Comparison of ENCODE assay signal across 10 cellular contexts in the genomic region with DNA sequence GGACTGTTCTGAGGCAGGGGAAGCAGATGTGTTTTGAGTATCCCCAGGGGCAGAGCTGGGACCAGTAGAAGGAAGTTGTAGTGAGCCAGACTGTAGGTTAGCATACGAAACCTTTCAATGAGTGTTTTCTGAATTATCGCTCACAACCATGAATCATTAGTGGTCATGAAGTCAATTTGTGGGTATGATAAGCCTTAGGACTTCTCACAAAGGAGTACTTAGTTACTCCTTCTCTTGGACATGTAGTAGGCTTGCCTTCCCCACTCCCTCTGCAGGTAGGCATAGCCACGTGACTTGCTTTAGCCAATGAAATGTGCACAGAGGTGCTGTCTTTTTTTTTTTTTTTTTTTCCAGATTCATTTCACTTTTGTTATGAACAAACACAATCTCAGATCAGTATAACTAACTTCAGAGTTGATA. TPM values are rescaled to one million over a fixed set of nuclear protein-coding genes. Genes with fewer than 3 reads are reported as not detected.
DNase-seq lines count a peak whose midpoint lies in the region; ATAC-seq and TF ChIP-seq lines count a peak whose summit lies in the region.
"Had no signal": no experiment of that assay in that cellular context is flagged by ENCODE, and none has a peak within 500 bp of the region (broad histone marks: within the 10 kb centered on the region; RNA-seq: fewer than 3 reads in every experiment).

No MANE protein-coding gene starts in this region.

- TF ChIP-seq CTCF in WTC11 (IDR thresholded peaks at IDR 0.05) (no peak), adrenal gland (IDR thresholded peaks at IDR 0.05) (no peak)

- ATAC-seq in GM18511 (IDR thresholded peaks at IDR 0.05; ENCODE audit: unreplicated experiment) (peak; percentile 80), HG03354 (IDR thresholded peaks at IDR 0.05; ENCODE audit: poor library complexity, severe bottlenecking, unreplicated experiment) (peak; percentile 57), WTC11 (peak; percentile 51), GM18498 (IDR thresholded peaks at IDR 0.05; ENCODE audit: unreplicated experiment) (no peak)
- ATAC-seq in naive thymus-derived CD4-positive, alpha-beta T cell, result peak; percentile 53

- intact Hi-C loops in naive thymus-derived CD4-positive, alpha-beta T cell (cut with micrococcal nuclease), result no loop called here
- intact Hi-C loops in adrenal gland (cut with DNase I), result no loop called here

- POLR2A ChIA-PET in WTC11 (lab: Charles Lee), result no interaction called here
- POLR2A ChIA-PET in naive thymus-derived CD4-positive, alpha-beta T cell (lab: Charles Lee), result interaction anchor here (0.6 kb wide), 1 partner anchor 667 kb away, joined by 3 read pairs; no protein-coding TSS in a partner anchor

- H3K36me3 Mint-ChIP-seq in WTC11, result peaks cover 3% of the 10 kb centered on the region; the same call in 1 of the 2 replicates
- H3K36me3 Mint-ChIP-seq in naive thymus-derived CD4-positive, alpha-beta T cell, result peaks cover 5 to 29% (median 21%) of the 10 kb centered on the region in 5 donors

- no peaks in the 10 kb centered on the region for H3K27me3 Mint-ChIP-seq in WTC11 (ENCODE audit: low read depth)
- no peaks in the 10 kb centered on the region for H3K27me3 Mint-ChIP-seq in naive thymus-derived CD4-positive, alpha-beta T cell
- H3K27me3 Mint-ChIP-seq: brain had no signal

- CTCF ChIA-PET in WTC11 (lab: Charles Lee), result interaction anchor here (0.5 to 1.5 kb wide), 4 partner anchors 22 to 126 kb away, joined by 3 to 5 read pairs (median 3); no protein-coding TSS in a partner anchor
- CTCF ChIA-PET in naive thymus-derived CD4-positive, alpha-beta T cell (lab: Charles Lee), result interaction anchor here (0.7 kb wide), 1 partner anchor 46 kb away, joined by 3 read pairs; no protein-coding TSS in a partner anchor

- WGBS in adrenal gland, 4 donors, result 77 to 87% (median 83%) methylated on average over 3 of the region's 3 CpGs

- no peak overlapping the region for H3K4me3 Mint-ChIP-seq in WTC11
- H3K4me3 Mint-ChIP-seq in naive thymus-derived CD4-positive, alpha-beta T cell, result no peak overlapping the region
- H3K4me3 Mint-ChIP-seq: brain had no signal

- no peak for TF ChIP-seq POLR2A in adrenal gland (IDR thresholded peaks at IDR 0.05)

- H3K4me3 ChIP-seq in naive thymus-derived CD4-positive, alpha-beta T cell (ENCODE audit: low read length), result no peak overlapping the region
- no peak overlapping the region for H3K4me3 ChIP-seq in adrenal gland

- DNase-seq in WTC11 (ENCODE audit: low spot score), result no peak
- DNase-seq in naive thymus-derived CD4-positive, alpha-beta T cell, result no peak
- no peak for DNase-seq in NCI-H187 treated with DMSO at 0.1 percent for 48 hours (lab: John Stamatoyannopoulos, UW)
- no peak for DNase-seq in HK-2 (ENCODE audit: unreplicated experiment)
- DNase-seq in adrenal gland, result no peak
- DNase-seq: NCI-H1436 treated with DMSO at 0.1 percent for 48 hours had no signal

- H3K9me3 ChIP-seq in naive thymus-derived CD4-positive, alpha-beta T cell (ENCODE audit: control insufficient read depth in 2 of 3, low read length in 3 of 3), result no peaks in the 10 kb centered on the region
- no peaks in the 10 kb centered on the region for H3K9me3 ChIP-seq in adrenal gland (replicated peaks in 1 of 3)

- H3K4me1 Mint-ChIP-seq in WTC11, result peaks cover 10% of the 10 kb centered on the region
- peaks cover 0 to 5% (median 0%) of the 10 kb centered on the region in 7 donors for H3K4me1 Mint-ChIP-seq in naive thymus-derived CD4-positive, alpha-beta T cell
- H3K4me1 Mint-ChIP-seq: brain had no signal

- no peaks in the 10 kb centered on the region for H3K27me3 ChIP-seq in naive thymus-derived CD4-positive, alpha-beta T cell (ENCODE audit: control insufficient read depth in 2 of 2, insufficient read depth in 2 of 2, low read length in 2 of 2)
- H3K27me3 ChIP-seq in adrenal gland, result no peaks in the 10 kb centered on the region

- H3K9me3 Mint-ChIP-seq in WTC11, result no peaks in the 10 kb centered on the region
- H3K9me3 Mint-ChIP-seq in naive thymus-derived CD4-positive, alpha-beta T cell, result no peaks in the 10 kb centered on the region
- H3K9me3 Mint-ChIP-seq: brain had no signal

- H3K36me3 ChIP-seq in naive thymus-derived CD4-positive, alpha-beta T cell (ENCODE audit: control insufficient read depth in 2 of 3, insufficient read depth in 3 of 3, low read length in 3 of 3), result peaks cover 0 to 11% (median 0%) of the 10 kb centered on the region in 3 experiments
- H3K36me3 ChIP-seq in adrenal gland (replicated peaks in 1 of 2), result no peaks in the 10 kb centered on the region

- peak overlapping the region; percentile 46 for H3K27ac Mint-ChIP-seq in WTC11
- H3K27ac Mint-ChIP-seq in naive thymus-derived CD4-positive, alpha-beta T cell, result peak overlapping the region in 1 of 9 donors; percentile 49

- H3K4me1 ChIP-seq in naive thymus-derived CD4-positive, alpha-beta T cell (ENCODE audit: control insufficient read depth in 2 of 2, insufficient read depth in 2 of 2, low read length in 2 of 2), result no peaks in the 10 kb centered on the region
- peaks cover 4 to 9% of the 10 kb centered on the region in 2 donors for H3K4me1 ChIP-seq in adrenal gland (replicated peaks in 1 of 2)

- no peak overlapping the region for H3K27ac ChIP-seq in naive thymus-derived CD4-positive, alpha-beta T cell (ENCODE audit: low read depth, low read length)
- H3K27ac ChIP-seq in adrenal gland, result no peak overlapping the region

TF ChIP-seq in WTC11, 78 proteins besides CTCF, POLR2A, EP300 and RAD21:
- TF ChIP-seq, protein P1, sequence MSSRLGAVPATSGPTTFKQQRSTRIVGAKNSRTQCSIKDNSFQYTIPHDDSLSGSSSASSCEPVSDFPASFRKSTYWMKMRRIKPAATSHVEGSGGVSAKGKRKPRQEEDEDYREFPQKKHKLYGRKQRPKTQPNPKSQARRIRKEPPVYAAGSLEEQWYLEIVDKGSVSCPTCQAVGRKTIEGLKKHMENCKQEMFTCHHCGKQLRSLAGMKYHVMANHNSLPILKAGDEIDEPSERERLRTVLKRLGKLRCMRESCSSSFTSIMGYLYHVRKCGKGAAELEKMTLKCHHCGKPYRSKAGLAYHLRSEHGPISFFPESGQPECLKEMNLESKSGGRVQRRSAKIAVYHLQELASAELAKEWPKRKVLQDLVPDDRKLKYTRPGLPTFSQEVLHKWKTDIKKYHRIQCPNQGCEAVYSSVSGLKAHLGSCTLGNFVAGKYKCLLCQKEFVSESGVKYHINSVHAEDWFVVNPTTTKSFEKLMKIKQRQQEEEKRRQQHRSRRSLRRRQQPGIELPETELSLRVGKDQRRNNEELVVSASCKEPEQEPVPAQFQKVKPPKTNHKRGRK (CRISPR knock-in tag; IDR thresholded peaks at IDR 0.05; ENCODE audit: borderline replicate concordance), result no peak
- TF ChIP-seq, protein P2, sequence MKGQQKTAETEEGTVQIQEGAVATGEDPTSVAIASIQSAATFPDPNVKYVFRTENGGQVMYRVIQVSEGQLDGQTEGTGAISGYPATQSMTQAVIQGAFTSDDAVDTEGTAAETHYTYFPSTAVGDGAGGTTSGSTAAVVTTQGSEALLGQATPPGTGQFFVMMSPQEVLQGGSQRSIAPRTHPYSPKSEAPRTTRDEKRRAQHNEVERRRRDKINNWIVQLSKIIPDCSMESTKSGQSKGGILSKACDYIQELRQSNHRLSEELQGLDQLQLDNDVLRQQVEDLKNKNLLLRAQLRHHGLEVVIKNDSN (CRISPR knock-in tag; IDR thresholded peaks at IDR 0.05), result peak; percentile 60
- TF ChIP-seq, protein P3, sequence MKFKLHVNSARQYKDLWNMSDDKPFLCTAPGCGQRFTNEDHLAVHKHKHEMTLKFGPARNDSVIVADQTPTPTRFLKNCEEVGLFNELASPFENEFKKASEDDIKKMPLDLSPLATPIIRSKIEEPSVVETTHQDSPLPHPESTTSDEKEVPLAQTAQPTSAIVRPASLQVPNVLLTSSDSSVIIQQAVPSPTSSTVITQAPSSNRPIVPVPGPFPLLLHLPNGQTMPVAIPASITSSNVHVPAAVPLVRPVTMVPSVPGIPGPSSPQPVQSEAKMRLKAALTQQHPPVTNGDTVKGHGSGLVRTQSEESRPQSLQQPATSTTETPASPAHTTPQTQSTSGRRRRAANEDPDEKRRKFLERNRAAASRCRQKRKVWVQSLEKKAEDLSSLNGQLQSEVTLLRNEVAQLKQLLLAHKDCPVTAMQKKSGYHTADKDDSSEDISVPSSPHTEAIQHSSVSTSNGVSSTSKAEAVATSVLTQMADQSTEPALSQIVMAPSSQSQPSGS (CRISPR knock-in tag; IDR thresholded peaks at IDR 0.05; ENCODE audit: borderline replicate concordance, low read depth), result no peak
- TF ChIP-seq, protein P4, sequence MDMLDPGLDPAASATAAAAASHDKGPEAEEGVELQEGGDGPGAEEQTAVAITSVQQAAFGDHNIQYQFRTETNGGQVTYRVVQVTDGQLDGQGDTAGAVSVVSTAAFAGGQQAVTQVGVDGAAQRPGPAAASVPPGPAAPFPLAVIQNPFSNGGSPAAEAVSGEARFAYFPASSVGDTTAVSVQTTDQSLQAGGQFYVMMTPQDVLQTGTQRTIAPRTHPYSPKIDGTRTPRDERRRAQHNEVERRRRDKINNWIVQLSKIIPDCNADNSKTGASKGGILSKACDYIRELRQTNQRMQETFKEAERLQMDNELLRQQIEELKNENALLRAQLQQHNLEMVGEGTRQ (CRISPR knock-in tag; IDR thresholded peaks at IDR 0.05), result peak; percentile 70
- TF ChIP-seq NFYB (CRISPR knock-in tag; conservative IDR thresholded peaks at IDR 0.05; ENCODE audit: low read depth), result 0 out of 2 replicates have a peak, but pooled peaks have one; percentile 21
TF ChIP-seq in WTC11: peak in this region for 3.

RNA-seq across cellular contexts. Expression of a gene that starts 23.9 kb away (rescaled TPM):
- total RNA-seq in WTC11 (2021) (26.4 to 38.6 TPM (median 28.1 TPM) in 3 replicates), adrenal gland (10 to 100 TPM; 20.6 to 53.8 (median 38.8) TPM)
- 10 to 100 TPM in 2 of 5 experiments, 1 to 10 TPM in 3; 3.8 to 17.1 (median 8.5) TPM for total RNA-seq in naive thymus-derived CD4-positive, alpha-beta T cell
- polyA plus RNA-seq in naive thymus-derived CD4-positive, alpha-beta T cell, result 1 to 10 TPM; 1.6 to 4.3 TPM
- 100 to 1,000 TPM in 1 of 3 donors, 10 to 100 TPM in 2; 12.0 to 162 (median 89.0) TPM for polyA plus RNA-seq in adrenal gland

RNA-seq across cellular contexts. Expression of a gene that starts 29.6 kb away (rescaled TPM):
- total RNA-seq in WTC11 (2021), result 19.5 to 22.6 TPM (median 21.0 TPM) in 3 replicates
- 10 to 100 TPM; 27.1 to 30.7 (median 29.0) TPM for total RNA-seq in naive thymus-derived CD4-positive, alpha-beta T cell
- polyA plus RNA-seq in naive thymus-derived CD4-positive, alpha-beta T cell, result 10 to 100 TPM; 10.2 to 17.3 TPM
- total RNA-seq in adrenal gland, result 10 to 100 TPM; 28.8 to 46.1 (median 40.8) TPM
- polyA plus RNA-seq in adrenal gland, result 10 to 100 TPM; 13.8 to 37.6 (median 17.0) TPM
